14 cellular contexts compared by ENCODE assay signal in genomic region chr17:69012895-69013805, GRCh38. TPM values are rescaled to one million over a fixed set of nuclear protein-coding genes. Genes with fewer than 3 reads are reported as not detected.
DNase-seq lines count a peak whose midpoint lies in the region; ATAC-seq and TF ChIP-seq lines count a peak whose summit lies in the region.
"Had no signal": no experiment of that assay in that cellular context is flagged by ENCODE, and none has a peak within 500 bp of the region (broad histone marks: within the 10 kb centered on the region; RNA-seq: fewer than 3 reads in every experiment).

No MANE protein-coding gene starts in this region.

- DNase-seq in CMK (ENCODE audit: low read depth) (peak; percentile 4), PC-3 (peak; percentile 50), chondrocyte (ENCODE audit: low spot score) (no peak), lung microvascular endothelial cell (ENCODE audit: low read depth in 2 of 2) (peak; percentile 72 to 96), GM23338 (ENCODE audit: low spot score) (no peak), NOMO-1 (lab: John Stamatoyannopoulos, UW; ENCODE audit: unreplicated experiment in 2 of 2) (no peak), endodermal cell (no peak)
- DNase-seq: activated CD4-positive, alpha-beta memory T cell treated with anti-CD3 and anti-CD28 coated beads for 36 hours; amniotic stem cell; DMS153; SJCRH30; substantia nigra had no signal

- H3K36me3 Mint-ChIP-seq in chondrocyte (ENCODE audit: low read depth) (no peaks in the 10 kb centered on the region), GM23338 (ENCODE audit: low read depth) (no peaks in the 10 kb centered on the region), endodermal cell (ENCODE audit: low read depth) (no peaks in the 10 kb centered on the region)
- H3K36me3 Mint-ChIP-seq: activated CD4-positive, alpha-beta memory T cell treated with anti-CD3 and anti-CD28 coated beads for 36 hours had no signal

- H3K27ac Mint-ChIP-seq in chondrocyte (ENCODE audit: unreplicated experiment) (peak overlapping the region; percentile 71), GM23338 (no peak overlapping the region), endodermal cell (no peak overlapping the region)
- H3K27ac Mint-ChIP-seq: activated CD4-positive, alpha-beta memory T cell treated with anti-CD3 and anti-CD28 coated beads for 36 hours; dendritic cell treated with granulocyte-macrophage colony-stimulating factor and Interleukin-4, amounts not matched to agents 40 ng/mL and 50 ng/mL, for 4 days had no signal

- H3K4me1 Mint-ChIP-seq in chondrocyte (ENCODE audit: low read depth), result peaks cover 5% of the 10 kb centered on the region
- no peaks in the 10 kb centered on the region for H3K4me1 Mint-ChIP-seq in GM23338
- H3K4me1 Mint-ChIP-seq in endodermal cell, result peaks cover 3% of the 10 kb centered on the region

- H4K20me1 ChIP-seq in PC-3 (ENCODE audit: low read length) (no peaks in the 10 kb centered on the region), GM23338 (replicated peaks; ENCODE audit: insufficient read depth) (no peaks in the 10 kb centered on the region)

- peaks cover 22% of the 10 kb centered on the region for H3K27me3 ChIP-seq in PC-3 (ENCODE audit: low read length)
- H3K27me3 ChIP-seq in GM23338 (ENCODE audit: insufficient read depth), result no peaks in the 10 kb centered on the region
- H3K27me3 ChIP-seq in endodermal cell (ENCODE audit: control insufficient read depth, insufficient read depth, low read length, poor library complexity, severe bottlenecking), result no peaks in the 10 kb centered on the region

- CTCF ChIA-PET in PC-3 (lab: Charles Lee), result no interaction called here

- H3K36me3 ChIP-seq in PC-3 (ENCODE audit: low read depth, low read length) (no peaks in the 10 kb centered on the region), GM23338 (ENCODE audit: insufficient read depth) (no peaks in the 10 kb centered on the region), endodermal cell (ENCODE audit: control insufficient read depth, insufficient read depth, low read length) (no peaks in the 10 kb centered on the region)
- H3K36me3 ChIP-seq: SJCRH30 had no signal

- H3F3A ChIP-seq in PC-3 (ENCODE audit: low read length, unreplicated experiment), result no peaks in the 10 kb centered on the region
- H3F3A ChIP-seq in GM23338 (replicated peaks; ENCODE audit: low read depth), result no peaks in the 10 kb centered on the region

- H3K4me2 ChIP-seq in PC-3 (ENCODE audit: low read length) (no peak overlapping the region), GM23338 (no peak overlapping the region)

- H3K27ac ChIP-seq in PC-3 (ENCODE audit: low read length) (no peak overlapping the region), GM23338 (ENCODE audit: low read depth) (no peak overlapping the region), endodermal cell (ENCODE audit: low read depth, low read length) (no peak overlapping the region)
- H3K27ac ChIP-seq: SJCRH30 had no signal

- H3K9ac ChIP-seq in PC-3 (ENCODE audit: low read length) (no peak overlapping the region), endodermal cell (ENCODE audit: extremely low read depth, low read length, poor library complexity, severe bottlenecking) (no peak overlapping the region)

- intact Hi-C loops in PC-3 (cut with micrococcal nuclease), result no loop called here

- peaks cover 5% of the 10 kb centered on the region for H3K9me3 Mint-ChIP-seq in chondrocyte (ENCODE audit: low read depth)
- H3K9me3 Mint-ChIP-seq in GM23338, result no peaks in the 10 kb centered on the region
- no peaks in the 10 kb centered on the region for H3K9me3 Mint-ChIP-seq in endodermal cell
- H3K9me3 Mint-ChIP-seq: activated CD4-positive, alpha-beta memory T cell treated with anti-CD3 and anti-CD28 coated beads for 36 hours had no signal

- no peak overlapping the region for H2AFZ ChIP-seq in PC-3 (ENCODE audit: low read length)
- no peak overlapping the region for H2AFZ ChIP-seq in GM23338

- TF ChIP-seq CTCF in PC-3 (conservative IDR thresholded peaks at IDR 0.05; ENCODE audit: low read depth, low read length) (no peak), chondrocyte (IDR thresholded peaks at IDR 0.05) (no peak), GM23338 (conservative IDR thresholded peaks at IDR 0.05; ENCODE audit: low read depth in 2 of 2) (no peak), endodermal cell (conservative IDR thresholded peaks at IDR 0.05) (no peak)

- H3K4me3 Mint-ChIP-seq in chondrocyte (ENCODE audit: unreplicated experiment) (no peak overlapping the region), GM23338 (no peak overlapping the region), endodermal cell (no peak overlapping the region)
- H3K4me3 Mint-ChIP-seq: activated CD4-positive, alpha-beta memory T cell treated with anti-CD3 and anti-CD28 coated beads for 36 hours; dendritic cell treated with granulocyte-macrophage colony-stimulating factor and Interleukin-4, amounts not matched to agents 40 ng/mL and 50 ng/mL, for 4 days had no signal

- no peak overlapping the region for H3K4me3 ChIP-seq in PC-3 (ENCODE audit: low read length)
- H3K4me3 ChIP-seq in GM23338, result no peak overlapping the region
- no peak overlapping the region for H3K4me3 ChIP-seq in endodermal cell (ENCODE audit: low read length)
- H3K4me3 ChIP-seq: SJCRH30 had no signal

- H3K9me3 ChIP-seq in PC-3 (ENCODE audit: low read length) (no peaks in the 10 kb centered on the region), endodermal cell (ENCODE audit: control insufficient read depth, low read length) (no peaks in the 10 kb centered on the region)
- H3K9me3 ChIP-seq: SJCRH30 had no signal

- POLR2A ChIA-PET in PC-3 (lab: Charles Lee; ENCODE audit: unreplicated experiment), result interaction anchor here (0.7 kb wide), 1 partner anchor 105 kb away, joined by 3 read pairs; no protein-coding TSS in a partner anchor

- ATAC-seq in PC-3 (peak; percentile 35; the same call in 1 of the 2 replicates), GM19463 (IDR thresholded peaks at IDR 0.05; ENCODE audit: unreplicated experiment) (no peak), GM23338 (no peak)

- H3K27me3 Mint-ChIP-seq in chondrocyte (ENCODE audit: low read depth) (no peaks in the 10 kb centered on the region), GM23338 (ENCODE audit: insufficient read depth, low read depth, poor library complexity) (no peaks in the 10 kb centered on the region), endodermal cell (ENCODE audit: insufficient read depth) (no peaks in the 10 kb centered on the region)
- H3K27me3 Mint-ChIP-seq: activated CD4-positive, alpha-beta memory T cell treated with anti-CD3 and anti-CD28 coated beads for 36 hours; dendritic cell treated with granulocyte-macrophage colony-stimulating factor and Interleukin-4, amounts not matched to agents 40 ng/mL and 50 ng/mL, for 4 days had no signal

- WGBS in endodermal cell (ENCODE audit: insufficient coverage in 1 of 2, insufficient read length in 1 of 2), 2 experiments, result 89 to 91% methylated on average over 4 of the region's 4 CpGs

- no peaks in the 10 kb centered on the region for H3K4me1 ChIP-seq in PC-3 (ENCODE audit: insufficient read depth, low read length)
- H3K4me1 ChIP-seq in GM23338 (ENCODE audit: insufficient read depth), result no peaks in the 10 kb centered on the region
- peaks cover 3% of the 10 kb centered on the region for H3K4me1 ChIP-seq in endodermal cell (ENCODE audit: control insufficient read depth, insufficient read depth, low read length)
- H3K4me1 ChIP-seq: SJCRH30 had no signal

- H3K9me2 ChIP-seq in PC-3 (replicated peaks; ENCODE audit: low read length), result no peaks in the 10 kb centered on the region
- no peaks in the 10 kb centered on the region for H3K9me2 ChIP-seq in GM23338 (ENCODE audit: insufficient read depth)

- BruUV-seq in PC-3 (replicated peaks; lab: Mats Ljungman, UMichigan), result no TSS peak

- H3K79me2 ChIP-seq in PC-3 (ENCODE audit: low read length), result no peaks in the 10 kb centered on the region
- no peaks in the 10 kb centered on the region for H3K79me2 ChIP-seq in GM23338 (replicated peaks; ENCODE audit: insufficient read depth)

TF ChIP-seq in GM23338, 12 proteins besides CTCF, POLR2A, EP300 and RAD21 (continues in another document):
- no peak for TF ChIP-seq EZH2phosphoT487 (IDR thresholded peaks at IDR 0.05; ENCODE audit: unreplicated experiment)

RNA-seq across cellular contexts. Expression of gene ABCA9, which starts 47.6 kb away (rescaled TPM):
- total RNA-seq in PC-3 (2014; rRNA removed) (not detected in 2 replicates), chondrocyte (0.05 to 0.38 TPM (median 0.29 TPM) in 3 replicates), lung microvascular endothelial cell (0.44 and 1.8 TPM in 2 replicates), endodermal cell (not detected)
- not detected in 2 replicates for total RNA-seq in GM23338 (2014; rRNA removed; shearing (Covaris generic))
- not detected in 2 replicates for polyA plus RNA-seq in GM23338 (2016; fragmentation: Nextera tagmentation; extraction: Ambion mirVana)
- 0.07 TPM for polyA plus RNA-seq in endodermal cell (2013, experiment 1 of 2)
- 0.33 TPM for polyA plus RNA-seq in endodermal cell (2013, experiment 2 of 2)
- total RNA-seq: activated CD4-positive, alpha-beta memory T cell treated with anti-CD3 and anti-CD28 coated beads for 36 hours; SJCRH30 had no signal

RNA-seq across cellular contexts. Expression of gene ABCA8, which starts 58.0 kb away (rescaled TPM):
- total RNA-seq in PC-3 (2014; rRNA removed) (0.22 and 0.92 TPM in 2 replicates), chondrocyte (1.5 to 21.0 TPM (median 2.4 TPM) in 3 replicates), lung microvascular endothelial cell (under 0.01 TPM in 1 of 2 replicates, not detected in the other), endodermal cell (not detected)
- not detected in 2 replicates for total RNA-seq in GM23338 (2014; rRNA removed; shearing (Covaris generic))
- not detected in 2 replicates for polyA plus RNA-seq in GM23338 (2016; fragmentation: Nextera tagmentation; extraction: Ambion mirVana)
- 2.5 TPM for polyA plus RNA-seq in endodermal cell (2013, experiment 1 of 2)
- polyA plus RNA-seq in endodermal cell (2013, experiment 2 of 2), result 3.1 TPM
- total RNA-seq: activated CD4-positive, alpha-beta memory T cell treated with anti-CD3 and anti-CD28 coated beads for 36 hours; SJCRH30 had no signal

Comparison
In these comparisons a context has a peak if more than half of its experiments do, and no peak if none do; other contexts are left out.
1. DNase-seq: peak in CMK (single experiment), PC-3 (single experiment) and lung microvascular endothelial cell (2 of 2); none in chondrocyte (single experiment), GM23338 (single experiment), NOMO-1 (0 of 2) and endodermal cell (single experiment).